ENCODE assay signal across 9 cellular contexts in genomic region chr20:21510414-21510971, GRCh38. TPM values are rescaled to one million over a fixed set of nuclear protein-coding genes. Genes with fewer than 3 reads are reported as not detected.
A peak's percentile ranks its signal among the peaks of the same experiment; 100 is the strongest.
DNase-seq lines count a peak whose midpoint lies in the region; ATAC-seq and TF ChIP-seq lines count a peak whose summit lies in the region.
"Had no signal": no experiment of that assay in that cellular context is flagged by ENCODE, and none has a peak within 500 bp of the region (broad histone marks: within the 10 kb centered on the region; RNA-seq: fewer than 3 reads in every experiment).

No MANE protein-coding gene starts in this region.

- H3K27ac ChIP-seq in cardiac muscle cell (no peak overlapping the region), transverse colon (no peak overlapping the region)

- peaks cover 100% of the 10 kb centered on the region for H3K27me3 ChIP-seq in cardiac muscle cell
- H3K27me3 ChIP-seq in transverse colon: peaks cover 100% of the 10 kb centered on the region

- H3K27ac Mint-ChIP-seq in central memory CD8-positive, alpha-beta T cell (ENCODE audit: low read depth): no peak overlapping the region
- H3K27ac Mint-ChIP-seq in memory B cell: no peak overlapping the region

- peaks cover 9% of the 10 kb centered on the region for H3K36me3 Mint-ChIP-seq in central memory CD8-positive, alpha-beta T cell (ENCODE audit: insufficient read depth)
- no peaks in the 10 kb centered on the region for H3K36me3 Mint-ChIP-seq in memory B cell

- H3K4me1 ChIP-seq in cardiac muscle cell (ENCODE audit: low read depth): peaks cover 3% of the 10 kb centered on the region
- H3K4me1 ChIP-seq in transverse colon: peaks cover 17 to 73% (median 57%) of the 10 kb centered on the region in 4 donors

- peak overlapping the region; percentile 69 for H3K4me3 Mint-ChIP-seq in central memory CD8-positive, alpha-beta T cell
- peak overlapping the region; percentile 59 for H3K4me3 Mint-ChIP-seq in memory B cell

- H3K9me3 Mint-ChIP-seq in central memory CD8-positive, alpha-beta T cell: no peaks in the 10 kb centered on the region
- no peaks in the 10 kb centered on the region for H3K9me3 Mint-ChIP-seq in memory B cell

- in situ Hi-C loops in transverse colon (cut with MboI; ENCODE audit: low pct_ligation_motif_present in 1 of 4, low pct_unique_long_range_greater_than_20kb in 1 of 4, low sequenced_read_pairs in 3 of 4): loop anchor here in 3 of 4 donors (25.0 kb wide), 3 partner anchors 273 to 648 kb away; no protein-coding TSS in a partner anchor

- no peak for TF ChIP-seq EP300 in transverse colon (IDR thresholded peaks at IDR 0.05; ENCODE audit: low read depth)

- H3K4me3 ChIP-seq in cardiac muscle cell: peak overlapping the region; percentile 13
- peak overlapping the region in 3 of 4 donors; percentile 5 to 47 (median 21) for H3K4me3 ChIP-seq in transverse colon

- TF ChIP-seq CTCF in cardiac muscle cell (IDR thresholded peaks at IDR 0.05; ENCODE audit: low read depth, low read length): no peak
- no peak for TF ChIP-seq CTCF in transverse colon (IDR thresholded peaks at IDR 0.05)

- H3K9me3 ChIP-seq in cardiac muscle cell (ENCODE audit: low read depth): no peaks in the 10 kb centered on the region
- no peaks in the 10 kb centered on the region for H3K9me3 ChIP-seq in transverse colon

- H3K4me1 Mint-ChIP-seq in central memory CD8-positive, alpha-beta T cell: peaks cover 27% of the 10 kb centered on the region
- H3K4me1 Mint-ChIP-seq in memory B cell: peaks cover 13% of the 10 kb centered on the region

- no peak for ATAC-seq in central memory CD8-positive, alpha-beta T cell (replicated peaks; ENCODE audit: extremely low read depth, poor library complexity, severe bottlenecking)
- no peak for ATAC-seq in memory B cell (ENCODE audit: low read depth)

- H3K36me3 ChIP-seq in cardiac muscle cell (no peaks in the 10 kb centered on the region), transverse colon (no peaks in the 10 kb centered on the region)

- no peak for TF ChIP-seq POLR2A in transverse colon (IDR thresholded peaks at IDR 0.05)

- intact Hi-C loops in cardiac septum (cut with DNase I): no loop called here
- intact Hi-C loops in transverse colon (cut with DNase I; ENCODE audit: low total_unique reads): no loop called here

- WGBS in transverse colon (ENCODE audit: low coverage in 1 of 2), 2 donors: 7% methylated on average over 19 of the region's 43 CpGs; no CpG with 5 or more reads in 1 of the 2 donors

- no peak for DNase-seq in cardiac muscle cell (ENCODE audit: low read depth in 1 of 2, low spot score in 1 of 2)
- no peak for DNase-seq in cardiac septum (ENCODE audit: low spot score)
- no peak for DNase-seq in central memory CD8-positive, alpha-beta T cell (ENCODE audit: low spot score in 2 of 2)
- DNase-seq in memory B cell (ENCODE audit: low spot score in 2 of 2): no peak
- no peak for DNase-seq in transverse colon
- DNase-seq in activated CD4-positive, CD25-positive, alpha-beta regulatory T cell (lab: John Stamatoyannopoulos, UW): no peak
- no peak for DNase-seq in AG08395 (ENCODE audit: low spot score)
- DNase-seq in NK-92 treated with Interleukin-12 subunit alpha and Interleukin-12 subunit beta, amount 100 ng/mL, for 24 hours (lab: John Stamatoyannopoulos, UW): no peak

- H3K27me3 Mint-ChIP-seq in central memory CD8-positive, alpha-beta T cell: peaks cover 84% of the 10 kb centered on the region
- peaks cover 16% of the 10 kb centered on the region for H3K27me3 Mint-ChIP-seq in memory B cell

RNA-seq across cellular contexts. Expression of gene NKX2-2, which starts 3.4 kb away (rescaled TPM):
- total RNA-seq in cardiac muscle cell: not detected in 2 replicates
- polyA plus RNA-seq in cardiac muscle cell: not detected in 2 replicates
- total RNA-seq in cardiac septum: 0.11 TPM
- 1 to 10 TPM in 1 of 4 donors, under 1 TPM in 2, not detected in 1; 0.60 to 2.2 (median 0.82) TPM for total RNA-seq in transverse colon
- total RNA-seq: OCI-LY7 had no signal
